ENCODE assay signal across 30 cellular contexts in genomic region chr5:77241444-77241843, GRCh38. TPM values are rescaled to one million over a fixed set of nuclear protein-coding genes. Genes with fewer than 3 reads are reported as not detected.
"Had no signal": no experiment of that assay in that cellular context is flagged by ENCODE, and none has a peak within 500 bp of the region (broad histone marks: within the 10 kb centered on the region; RNA-seq: fewer than 3 reads in every experiment).

No MANE protein-coding gene starts in this region.

- H3K36me3 ChIP-seq: adrenal gland, ascending aorta, brain microvascular endothelial cell, esophagus muscularis mucosa, gastrocnemius medialis had no signal

- H3K9me3 ChIP-seq: adrenal gland, ascending aorta, esophagus muscularis mucosa, gastrocnemius medialis had no signal

- FAIRE-seq: bronchial epithelial cell had no signal

- ATAC-seq: activated CD4-positive, alpha-beta T cell treated with anti-CD3 and anti-CD28 coated beads for 36 hours; activated CD8-positive, alpha-beta memory T cell treated with anti-CD3 and anti-CD28 coated beads, Interleukin-2, amount 10 ng/mL, durations not matched to agents 7 days and 5 days; activated CD8-positive, alpha-beta T cell treated with anti-CD3 and anti-CD28 coated beads, Interleukin-2, amount 10 ng/mL, durations not matched to agents 7 days and 5 days; activated naive CD8-positive, alpha-beta T cell treated with anti-CD3 and anti-CD28 coated beads, Interleukin-2, amount 50 U/mL, for 24 hours; foreskin keratinocyte; gastrocnemius medialis; T-helper 17 cell had no signal

- H3K27me3 ChIP-seq: adrenal gland, ascending aorta, brain microvascular endothelial cell, dorsolateral prefrontal cortex, esophagus muscularis mucosa, gastrocnemius medialis had no signal

- DNase-seq: activated CD4-positive, alpha-beta memory T cell treated with anti-CD3 and anti-CD28 coated beads for 36 hours; activated CD4-positive, alpha-beta T cell treated with anti-CD3 and anti-CD28 coated beads for 36 hours; activated CD4-positive, alpha-beta T cell treated with anti-CD3 and anti-CD28 coated beads, Interleukin-2, amount 10 ng/mL, durations not matched to agents 24 days and 14 days; activated CD4-positive, CD25-positive, alpha-beta regulatory T cell; activated CD4-positive, CD25-positive, alpha-beta regulatory T cell treated with anti-CD3 and anti-CD28 coated beads, Interleukin-2, amount 50 U/mL, for 72 hours; activated CD8-positive, alpha-beta memory T cell treated with anti-CD3 and anti-CD28 coated beads, Interleukin-2, amount 10 ng/mL, durations not matched to agents 7 days and 5 days; activated CD8-positive, alpha-beta memory T cell treated with anti-CD3 and anti-CD28 coated beads, Interleukin-2, amount 50 U/mL, for 4 hours; activated CD8-positive, alpha-beta T cell treated with anti-CD3 and anti-CD28 coated beads, Interleukin-2, amount 10 ng/mL, durations not matched to agents 7 days and 5 days; activated effector memory CD4-positive, alpha-beta T cell treated with anti-CD3 and anti-CD28 coated beads, Interleukin-2, amount 50 U/mL, for 16 hours; activated naive CD4-positive, alpha-beta T cell treated with anti-CD3 and anti-CD28 coated beads for 36 hours; activated naive CD8-positive, alpha-beta T cell treated with anti-CD3 and anti-CD28 coated beads for 36 hours; activated naive CD8-positive, alpha-beta T cell treated with anti-CD3 and anti-CD28 coated beads, Interleukin-2, amount 50 U/mL, for 24 hours; activated T-cell treated with anti-CD3 and anti-CD28 coated beads, Interleukin-2, amount 50 U/mL, for 1 hour; activated T-cell treated with anti-CD3 and anti-CD28 coated beads, Interleukin-2, amount 50 U/mL, for 48 hours; brain microvascular endothelial cell; dorsolateral prefrontal cortex; effector memory CD4-positive, alpha-beta T cell; endodermal cell; foreskin keratinocyte; gastrocnemius medialis; glutamatergic neuron; T-helper 1 cell; T-helper 17 cell; T1000 had no signal

- H3K27ac ChIP-seq: adrenal gland, ascending aorta, brain microvascular endothelial cell, coronary artery, dorsolateral prefrontal cortex, esophagus muscularis mucosa, foreskin keratinocyte, gastrocnemius medialis had no signal

- H3K4me1 ChIP-seq: adrenal gland, ascending aorta, esophagus muscularis mucosa, foreskin keratinocyte, gastrocnemius medialis had no signal

- H3K4me3 ChIP-seq: adrenal gland, ascending aorta, coronary artery, dorsolateral prefrontal cortex, esophagus muscularis mucosa, gastrocnemius medialis had no signal

RNA-seq across cellular contexts. Expression of gene PDE8B, which starts 31.0 kb away (rescaled TPM):
- total RNA-seq: activated CD4-positive, alpha-beta memory T cell treated with anti-CD3 and anti-CD28 coated beads for 36 hours; activated CD4-positive, alpha-beta T cell treated with anti-CD3 and anti-CD28 coated beads for 36 hours; activated CD8-positive, alpha-beta memory T cell treated with anti-CD3 and anti-CD28 coated beads for 36 hours; activated CD8-positive, alpha-beta T cell treated with anti-CD3 and anti-CD28 coated beads, Interleukin-2, amount 10 ng/mL, durations not matched to agents 7 days and 5 days; foreskin keratinocyte had no signal
- polyA plus RNA-seq: foreskin keratinocyte had no signal
